10 cellular contexts compared by ENCODE assay signal in genomic region chr12:75908961-75909699, GRCh38.
A peak's percentile ranks its signal among the peaks of the same experiment; 100 is the strongest.
DNase-seq lines count a peak whose midpoint lies in the region; ATAC-seq and TF ChIP-seq lines count a peak whose summit lies in the region.
"Had no signal": no experiment of that assay in that cellular context is flagged by ENCODE, and none has a peak within 500 bp of the region (broad histone marks: within the 10 kb centered on the region; RNA-seq: fewer than 3 reads in every experiment).

No MANE protein-coding gene starts in this region.

- no peak overlapping the region for H3K4me3 Mint-ChIP-seq in stimulated activated memory B cell treated with anti-CD40 and anti-IgM and Interleukin-4, amounts not matched to agents 10 μg/mL and 1 μg/mL and 100 μg/mL, for 72 hours
- H3K4me3 Mint-ChIP-seq: activated CD8-positive, alpha-beta memory T cell treated with anti-CD3 and anti-CD28 coated beads, Interleukin-2, amount 10 ng/mL, durations not matched to agents 7 days and 5 days; naive B cell had no signal

- H3K27me3 ChIP-seq in lung (ENCODE audit: control insufficient read depth, insufficient read depth) (no peaks in the 10 kb centered on the region), aorta (ENCODE audit: control insufficient read depth in 1 of 2, insufficient read depth in 2 of 2, low read length in 1 of 2) (no peaks in the 10 kb centered on the region)

- peak; percentile 6 for ATAC-seq in lung (ENCODE audit: insufficient read depth, low FRiP score)
- ATAC-seq in aorta (ENCODE audit: low FRiP score) = peak; percentile 43
- ATAC-seq in HG02852 (IDR thresholded peaks at IDR 0.05; ENCODE audit: unreplicated experiment) = no peak
- no peak for ATAC-seq in stimulated activated memory B cell treated with anti-CD40 and anti-IgM and Interleukin-4, amounts not matched to agents 10 μg/mL and 1 μg/mL and 100 μg/mL, for 72 hours
- no peak for ATAC-seq in GM18517 (IDR thresholded peaks at IDR 0.05; ENCODE audit: unreplicated experiment)
- ATAC-seq: activated CD8-positive, alpha-beta memory T cell treated with anti-CD3 and anti-CD28 coated beads, Interleukin-2, amount 10 ng/mL, durations not matched to agents 7 days and 5 days had no signal

- TF ChIP-seq CTCF in cardiac fibroblast (IDR thresholded peaks at IDR 0.05; ENCODE audit: low read depth, low read length) (no peak), lung (IDR thresholded peaks at IDR 0.05; ENCODE audit: control extremely low read depth, extremely low read depth) (no peak)

- no peaks in the 10 kb centered on the region for H3K36me3 ChIP-seq in lung (ENCODE audit: control insufficient read depth in 2 of 2, insufficient read depth in 2 of 2, low read length in 2 of 2)
- H3K36me3 ChIP-seq in aorta (ENCODE audit: control insufficient read depth in 1 of 2, insufficient read depth in 2 of 2, low read length in 1 of 2) = no peaks in the 10 kb centered on the region

- no peaks in the 10 kb centered on the region for H3K36me3 Mint-ChIP-seq in stimulated activated memory B cell treated with anti-CD40 and anti-IgM and Interleukin-4, amounts not matched to agents 10 μg/mL and 1 μg/mL and 100 μg/mL, for 72 hours
- H3K36me3 Mint-ChIP-seq: naive B cell had no signal

- peak; percentile 59 for DNase-seq in DMS153 (lab: John Stamatoyannopoulos, UW)
- DNase-seq in DMS153 treated with DMSO at 0.1 percent for 48 hours (lab: John Stamatoyannopoulos, UW; ENCODE audit: unreplicated experiment) = no peak
- DNase-seq in cardiac fibroblast (ENCODE audit: low read depth in 2 of 2) = peak; percentile 85 to 95
- peak; percentile 46 for DNase-seq in lung (ENCODE audit: low spot score)
- DNase-seq in aorta = peak; percentile 58 to 75
- DNase-seq: activated CD8-positive, alpha-beta memory T cell treated with anti-CD3 and anti-CD28 coated beads, Interleukin-2, amount 10 ng/mL, durations not matched to agents 7 days and 5 days; naive B cell had no signal

- H3K9me3 Mint-ChIP-seq in stimulated activated memory B cell treated with anti-CD40 and anti-IgM and Interleukin-4, amounts not matched to agents 10 μg/mL and 1 μg/mL and 100 μg/mL, for 72 hours = no peaks in the 10 kb centered on the region
- H3K9me3 Mint-ChIP-seq: naive B cell had no signal

- H3K4me1 ChIP-seq in lung (ENCODE audit: control insufficient read depth in 2 of 2, insufficient read depth in 2 of 2, low read length in 2 of 2) (peaks cover 4 to 5% of the 10 kb centered on the region in 2 donors), aorta (ENCODE audit: control insufficient read depth in 1 of 2, insufficient read depth in 2 of 2, low read length in 2 of 2) (peaks cover 0 to 4% of the 10 kb centered on the region in 2 donors)

- no peaks in the 10 kb centered on the region for H3K9me3 ChIP-seq in lung (ENCODE audit: control insufficient read depth in 2 of 2, insufficient read depth in 1 of 2, low read length in 1 of 2)
- H3K9me3 ChIP-seq in aorta (ENCODE audit: control insufficient read depth, low read length) = no peaks in the 10 kb centered on the region

- H3K27me3 Mint-ChIP-seq in stimulated activated memory B cell treated with anti-CD40 and anti-IgM and Interleukin-4, amounts not matched to agents 10 μg/mL and 1 μg/mL and 100 μg/mL, for 72 hours = no peaks in the 10 kb centered on the region

- no peaks in the 10 kb centered on the region for H3K4me1 Mint-ChIP-seq in stimulated activated memory B cell treated with anti-CD40 and anti-IgM and Interleukin-4, amounts not matched to agents 10 μg/mL and 1 μg/mL and 100 μg/mL, for 72 hours

- H3K27ac Mint-ChIP-seq in stimulated activated memory B cell treated with anti-CD40 and anti-IgM and Interleukin-4, amounts not matched to agents 10 μg/mL and 1 μg/mL and 100 μg/mL, for 72 hours = no peak overlapping the region
- H3K27ac Mint-ChIP-seq: activated CD8-positive, alpha-beta memory T cell treated with anti-CD3 and anti-CD28 coated beads, Interleukin-2, amount 10 ng/mL, durations not matched to agents 7 days and 5 days had no signal

- H3K27ac ChIP-seq in lung (ENCODE audit: low read depth in 1 of 2, low read length in 1 of 2) (peak overlapping the region; percentile 14 to 74), aorta (ENCODE audit: low read depth in 1 of 2, low read length in 2 of 2) (peak overlapping the region in 1 of 2 donors; percentile 27)

- WGBS in lung, 2 donors = 26 to 57% methylated on average over 2 of the region's 2 CpGs
- WGBS in aorta, 2 donors = 6 to 11% methylated on average over 2 of the region's 2 CpGs

- intact Hi-C loops in aorta (cut with DNase I) = no loop called here

- H3K4me3 ChIP-seq in cardiac fibroblast (replicated peaks in 1 of 2; ENCODE audit: low read depth in 2 of 2, low read length in 2 of 2) (no peak overlapping the region), lung (no peak overlapping the region), aorta (ENCODE audit: low read length in 2 of 2) (no peak overlapping the region)

Comparison
In these comparisons a context has a peak if more than half of its experiments do, and no peak if none do; other contexts are left out.
1. ATAC-seq: peak in lung (single experiment) and aorta (single experiment); none in HG02852 (single experiment), stimulated activated memory B cell treated with anti-CD40 and anti-IgM and Interleukin-4, amounts not matched to agents 10 μg/mL and 1 μg/mL and 100 μg/mL, for 72 hours (single experiment) and GM18517 (single experiment).